In the genomic region with DNA sequence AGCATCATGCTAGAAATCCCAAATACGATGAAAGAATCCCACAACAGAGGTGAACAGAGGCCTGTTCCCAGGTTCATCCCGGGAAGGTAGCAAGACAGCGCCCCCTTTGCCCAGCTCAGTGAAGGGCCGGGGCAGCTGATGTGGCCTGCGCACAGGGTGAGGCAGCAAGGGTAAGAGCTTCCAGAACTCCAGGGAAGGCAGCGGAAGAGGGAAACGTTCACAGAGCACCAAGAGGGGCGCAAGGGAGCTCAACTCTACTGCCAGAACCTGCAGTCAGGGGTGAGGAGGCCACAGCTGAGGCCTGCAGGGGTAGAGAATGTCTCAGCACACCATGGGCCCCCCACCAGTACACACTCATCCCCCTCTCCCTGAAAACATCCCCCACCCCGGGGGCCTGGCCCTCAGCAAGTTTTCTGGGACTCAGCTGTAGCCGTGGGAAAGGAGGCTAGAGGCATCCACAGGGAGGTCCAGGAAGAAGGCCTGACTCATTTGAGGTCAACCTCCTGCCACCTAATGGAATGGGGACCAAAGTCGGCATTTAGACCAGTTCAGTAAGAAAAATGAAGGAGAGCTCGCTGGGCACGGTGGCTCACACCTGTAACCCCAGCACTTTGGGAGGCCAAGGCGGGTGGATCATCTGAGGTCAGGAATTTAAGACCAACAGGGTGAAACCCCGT, we compare ENCODE assay signal across 1 cellular context.
A peak's percentile ranks its signal among the peaks of the same experiment; 100 is the strongest.
TF ChIP-seq lines count a peak whose summit lies in the region.

No MANE protein-coding gene starts in this region.

TF ChIP-seq in WTC11, 78 proteins besides CTCF, POLR2A, EP300 and RAD21:
- TF ChIP-seq, protein P1, sequence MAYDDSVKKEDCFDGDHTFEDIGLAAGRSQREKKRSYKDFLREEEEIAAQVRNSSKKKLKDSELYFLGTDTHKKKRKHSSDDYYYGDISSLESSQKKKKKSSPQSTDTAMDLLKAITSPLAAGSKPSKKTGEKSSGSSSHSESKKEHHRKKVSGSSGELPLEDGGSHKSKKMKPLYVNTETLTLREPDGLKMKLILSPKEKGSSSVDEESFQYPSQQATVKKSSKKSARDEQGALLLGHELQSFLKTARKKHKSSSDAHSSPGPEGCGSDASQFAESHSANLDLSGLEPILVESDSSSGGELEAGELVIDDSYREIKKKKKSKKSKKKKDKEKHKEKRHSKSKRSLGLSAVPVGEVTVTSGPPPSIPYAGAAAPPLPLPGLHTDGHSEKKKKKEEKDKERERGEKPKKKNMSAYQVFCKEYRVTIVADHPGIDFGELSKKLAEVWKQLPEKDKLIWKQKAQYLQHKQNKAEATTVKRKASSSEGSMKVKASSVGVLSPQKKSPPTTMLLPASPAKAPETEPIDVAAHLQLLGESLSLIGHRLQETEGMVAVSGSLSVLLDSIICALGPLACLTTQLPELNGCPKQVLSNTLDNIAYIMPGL (CRISPR knock-in tag; IDR thresholded peaks at IDR 0.05): 0 out of 2 replicates have a peak, but pooled peaks have one; percentile 38
- peak; percentile 44; the same call in 1 of the 2 replicates for TF ChIP-seq MAX (CRISPR knock-in tag; IDR thresholded peaks at IDR 0.05)
- TF ChIP-seq CREM (CRISPR knock-in tag; IDR thresholded peaks at IDR 0.05): no peak
- TF ChIP-seq TEAD4 (CRISPR knock-in tag; IDR thresholded peaks at IDR 0.05): no peak
- 0 out of 2 replicates have a peak, but pooled peaks have one; percentile 15 for TF ChIP-seq SP1 (CRISPR knock-in tag; conservative IDR thresholded peaks at IDR 0.05)
